29 cellular contexts compared by ENCODE assay signal in the genomic region with DNA sequence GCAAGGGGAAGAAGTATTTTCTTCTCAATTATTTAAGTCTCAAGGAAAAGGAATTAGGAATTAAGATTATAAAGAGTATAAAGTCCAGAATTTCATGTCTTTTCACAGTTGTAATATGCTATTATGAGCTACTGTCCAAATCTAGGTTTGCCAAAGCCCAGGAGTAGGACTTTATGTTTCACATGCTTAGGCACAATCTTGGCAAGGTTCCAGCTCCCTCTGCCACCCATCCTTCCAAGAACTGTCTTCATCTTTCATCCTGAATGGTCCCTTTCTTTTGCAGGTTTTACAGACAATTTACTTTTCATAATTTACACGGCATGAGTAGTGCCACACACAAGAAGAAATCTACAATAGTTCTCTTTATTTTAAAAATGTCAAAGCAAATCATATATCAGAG. TPM values are rescaled to one million over a fixed set of nuclear protein-coding genes. Genes with fewer than 3 reads are reported as not detected.
"Had no signal": no experiment of that assay in that cellular context is flagged by ENCODE, and none has a peak within 500 bp of the region (broad histone marks: within the 10 kb centered on the region; RNA-seq: fewer than 3 reads in every experiment).

No MANE protein-coding gene starts in this region.

- H2AFZ ChIP-seq: hepatocyte had no signal

- H3K36me3 ChIP-seq: gastroesophageal sphincter, heart left ventricle, neutrophil, pancreas, right lobe of liver, stomach, thyroid gland, vagina had no signal

- H3K9me3 ChIP-seq: gastroesophageal sphincter, heart left ventricle, mucosa of descending colon, neutrophil, pancreas, right lobe of liver, stomach, thyroid gland, vagina had no signal

- H3K4me1 ChIP-seq: gastroesophageal sphincter, heart left ventricle, pancreas, right lobe of liver, stomach, thyroid gland had no signal

- H3K27ac ChIP-seq: coronary artery, gastroesophageal sphincter, heart left ventricle, hepatocyte, neutrophil, pancreas, right lobe of liver, thyroid gland, vagina had no signal

- H3K79me2 ChIP-seq: hepatocyte had no signal

- H3K4me2 ChIP-seq: hepatocyte, smooth muscle cell had no signal

- FAIRE-seq: endothelial cell of umbilical vein, kidney, pancreas had no signal

- ATAC-seq: gastroesophageal sphincter; heart left ventricle; left lobe of liver; natural killer cell treated with Interleukin-12 subunit alpha and Interleukin-12 subunit beta and Interleukin-15 and Interleukin-18, amount 100 ng/mL, for 72 hours; pancreas; right lobe of liver; stimulated activated effector memory CD8-positive, alpha-beta T cell treated with anti-CD3 and anti-CD28 coated beads, Interleukin-12 subunit alpha, Interleukin-12 subunit beta, amount 100 ng/mL, for 72 hours had no signal

- H3K27me3 ChIP-seq: gastroesophageal sphincter, heart left ventricle, hepatocyte, neutrophil, pancreas, right lobe of liver, stomach, thyroid gland, vagina had no signal

- DNase-seq: dermis blood vessel endothelial cell; effector memory CD4-positive, alpha-beta T cell; erythroblast; foreskin fibroblast; heart left ventricle; kidney; mesenchymal stem cell; mucosa of descending colon; naive B cell; pancreas; retina; right lobe of liver; stimulated activated CD4-positive, alpha-beta T cell treated with anti-CD3 and anti-CD28 coated beads, Interleukin-2, amount 100 ng/mL, for 24 hours; stimulated activated CD4-positive, alpha-beta T cell treated with anti-CD3 and anti-CD28 coated beads, Interleukin-4, amount 100 ng/mL, for 24 hours; stimulated activated naive CD4-positive, alpha-beta T cell treated with Interleukin-2 at 50 U/mL for 16 hours; stomach; thyroid gland; trophoblast cell had no signal

- H3K4me3 ChIP-seq: coronary artery, gastroesophageal sphincter, heart left ventricle, hepatocyte, mucosa of descending colon, pancreas, right lobe of liver, smooth muscle cell, stomach, thyroid gland, vagina had no signal

RNA-seq across cellular contexts. Expression of a gene that starts 29.5 kb away (rescaled TPM):
- total RNA-seq: endothelial cell of umbilical vein, lung microvascular endothelial cell had no signal
